16 cellular contexts compared by ENCODE assay signal in the genomic region with DNA sequence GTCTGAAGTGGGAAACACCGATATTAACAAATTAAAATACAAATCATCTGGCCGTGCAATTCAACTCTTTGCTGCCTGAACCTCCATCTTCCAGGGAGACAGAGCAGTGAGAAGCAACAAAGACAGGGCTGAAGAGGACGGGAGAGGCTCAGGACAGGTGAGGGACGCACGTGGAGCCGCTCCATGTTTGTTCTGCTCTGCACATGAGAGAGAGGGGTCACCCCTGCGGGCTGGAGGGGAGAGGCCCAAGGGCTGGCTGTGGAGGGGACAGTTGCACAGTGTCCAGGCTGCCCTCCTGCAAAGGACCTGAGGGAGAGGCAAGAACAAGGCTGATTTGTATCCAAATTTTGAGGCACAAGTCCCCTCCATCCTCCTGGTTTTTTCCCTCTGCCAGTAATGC. TPM values are rescaled to one million over a fixed set of nuclear protein-coding genes. Genes with fewer than 3 reads are reported as not detected.
"Had no signal": no experiment of that assay in that cellular context is flagged by ENCODE, and none has a peak within 500 bp of the region (broad histone marks: within the 10 kb centered on the region; RNA-seq: fewer than 3 reads in every experiment).

No MANE protein-coding gene starts in this region.

- H3K4me3 ChIP-seq: breast epithelium, sigmoid colon, smooth muscle cell, tibial artery, uterus had no signal

- ATAC-seq: activated naive CD4-positive, alpha-beta T cell treated with anti-CD3 and anti-CD28 coated beads, Interleukin-2, amount 50 U/mL, for 72 hours; foreskin keratinocyte; SK-N-SH treated with all-trans-retinoic acid at 6 μM for 48 hours; stimulated activated naive B cell treated with anti-CD40 and anti-IgM and Interleukin-4, amounts not matched to agents 10 μg/mL and 1 μg/mL and 100 μg/mL, for 72 hours had no signal

- H3K27ac ChIP-seq: breast epithelium, foreskin keratinocyte, sigmoid colon, tibial artery, uterus had no signal

- H3K27me3 ChIP-seq: breast epithelium, sigmoid colon, tibial artery, uterus had no signal

- H3K4me1 ChIP-seq: breast epithelium, foreskin keratinocyte, sigmoid colon, uterus had no signal

- DNase-seq: activated gamma-delta T cell treated with Interleukin-2 at 50 U/mL for 16 hours; activated T-cell treated with anti-CD3 and anti-CD28 coated beads, Interleukin-2, amount 50 U/mL, for 1 hour; effector CD4-positive, alpha-beta T cell; foreskin keratinocyte; glutamatergic neuron; sigmoid colon; stimulated activated CD4-positive, alpha-beta T cell treated with anti-CD3 and anti-CD28 coated beads, Interleukin-2, amount 100 ng/mL, for 48 hours; stimulated activated CD8-positive, alpha-beta memory T cell treated with anti-CD3 and anti-CD28 coated beads, Interleukin-4, amount 100 ng/mL, for 48 hours; stimulated activated naive B cell treated with anti-CD40 and anti-IgM and Interleukin-4, amounts not matched to agents 10 μg/mL and 1 μg/mL and 100 μg/mL, for 72 hours; tibial artery; uterus had no signal

- H3K36me3 ChIP-seq: breast epithelium, sigmoid colon, tibial artery, uterus had no signal

- H3K9me3 ChIP-seq: breast epithelium, sigmoid colon, tibial artery, uterus had no signal

RNA-seq across cellular contexts. Expression of gene COBL, which starts 41.7 kb away (rescaled TPM):
- total RNA-seq: activated naive CD4-positive, alpha-beta T cell treated with anti-CD3 and anti-CD28 coated beads, Interleukin-2, amount 50 U/mL, for 72 hours; T-helper 2 cell treated with Interferon-gamma antibody and Interleukin-4, amounts not matched to agents 100 ng/mL and 5 ng/mL, for 36 hours had no signal
